ENCODE assay signal across 21 cellular contexts in the genomic region with DNA sequence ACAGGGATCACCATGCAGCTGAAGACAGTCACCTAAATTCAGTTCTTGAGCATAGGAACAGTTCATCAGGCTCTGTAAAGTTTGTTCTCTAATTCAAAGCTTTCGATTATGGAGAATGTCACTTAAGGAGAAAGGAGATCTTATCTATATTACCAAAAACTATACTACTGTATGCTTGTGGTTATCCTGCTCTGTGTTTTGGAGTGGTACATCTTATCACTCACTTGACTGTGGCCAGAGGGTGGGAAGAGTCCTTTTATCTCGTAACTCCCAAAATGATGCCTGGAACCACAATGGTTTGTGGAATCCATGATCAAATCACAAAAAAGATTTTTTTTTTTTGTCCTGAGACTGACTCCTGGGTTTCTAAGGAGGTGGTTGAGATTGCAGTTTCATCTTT.
"Had no signal": no experiment of that assay in that cellular context is flagged by ENCODE, and none has a peak within 500 bp of the region (broad histone marks: within the 10 kb centered on the region; RNA-seq: fewer than 3 reads in every experiment).

No MANE protein-coding gene starts in this region.

- H3K4me3 ChIP-seq: gastrocnemius medialis, lower lobe of right lung, mucosa of descending colon, neural progenitor cell, right lobe of liver, stomach, thyroid gland, vagina had no signal

- DNase-seq: effector CD8-positive, alpha-beta T cell; endodermal cell; foreskin fibroblast; gastrocnemius medialis; head of caudate nucleus; left ventricle myocardium superior; lower lobe of right lung; mucosa of descending colon; naive B cell; right lobe of liver; small intestine; stimulated activated CD4-positive, alpha-beta T cell treated with anti-CD3 and anti-CD28 coated beads, Interleukin-15, amount 100 ng/mL, for 24 hours; stimulated activated CD4-positive, alpha-beta T cell treated with anti-CD3 and anti-CD28 coated beads, Interleukin-2, amount 100 ng/mL, for 48 hours; stimulated activated naive B cell treated with anti-CD40 and anti-IgM and Interleukin-4, amounts not matched to agents 10 μg/mL and 1 μg/mL and 100 μg/mL, for 72 hours; stomach; thyroid gland; trophoblast cell had no signal

- ATAC-seq: esophagus mucosa; gastrocnemius medialis; left ventricle myocardium superior; lower lobe of right lung; mucosa of descending colon; natural killer cell treated with Interleukin-12 subunit alpha and Interleukin-12 subunit beta and Interleukin-15 and Interleukin-18, amount 100 ng/mL, for 72 hours; right lobe of liver; stimulated activated naive B cell treated with anti-CD40 and anti-IgM and Interleukin-4, amounts not matched to agents 10 μg/mL and 1 μg/mL and 100 μg/mL, for 72 hours had no signal
